ENCODE assay signal across 12 cellular contexts in genomic region chr19:56537442-56537841, GRCh38. TPM values are rescaled to one million over a fixed set of nuclear protein-coding genes. Genes with fewer than 3 reads are reported as not detected.
DNase-seq lines count a peak whose midpoint lies in the region; ATAC-seq and TF ChIP-seq lines count a peak whose summit lies in the region.
"Had no signal": no experiment of that assay in that cellular context is flagged by ENCODE, and none has a peak within 500 bp of the region (broad histone marks: within the 10 kb centered on the region; RNA-seq: fewer than 3 reads in every experiment).

No MANE protein-coding gene starts in this region.

- H3K4me3 ChIP-seq in CD4-positive, alpha-beta memory T cell (ENCODE audit: low read length in 2 of 2), result peak overlapping the region; percentile 63 to 83
- peak overlapping the region; percentile 87 for H3K4me3 ChIP-seq in PC-9
- H3K4me3 ChIP-seq in endodermal cell (ENCODE audit: low read length), result peak overlapping the region; percentile 82
- peak overlapping the region in 2 of 4 donors; percentile 67 to 94 for H3K4me3 ChIP-seq in upper lobe of left lung

- peaks cover 0 to 2% of the 10 kb centered on the region in 2 donors for H3K27me3 Mint-ChIP-seq in CD4-positive, alpha-beta memory T cell
- H3K27me3 Mint-ChIP-seq in endodermal cell (ENCODE audit: insufficient read depth), result peaks cover 2% of the 10 kb centered on the region
- H3K27me3 Mint-ChIP-seq in neural crest cell (ENCODE audit: low read depth), result no peaks in the 10 kb centered on the region

- peaks cover 14% of the 10 kb centered on the region; the same call in 1 of the 2 replicates for H3F3A ChIP-seq in PC-9 (ENCODE audit: insufficient read depth, low read depth)

- TF ChIP-seq EP300 in upper lobe of left lung (IDR thresholded peaks at IDR 0.05), result no peak

- H3K9ac ChIP-seq in endodermal cell (ENCODE audit: extremely low read depth, low read length, poor library complexity, severe bottlenecking), result no peak overlapping the region

- POLR2A ChIA-PET in CD4-positive, alpha-beta memory T cell (lab: Charles Lee; ENCODE audit: partially characterized antibody), result interaction anchor here (1.0 kb wide), 2 partner anchors 13 to 135 kb away, joined by 3 read pairs; partner anchors contain the start of gene ZNF835
- POLR2A ChIA-PET in PC-9 (lab: Charles Lee; ENCODE audit: unreplicated experiment), result no interaction called here

- DNase-seq in CD4-positive, alpha-beta memory T cell, result no peak
- no peak for DNase-seq in PC-9
- no peak for DNase-seq in endodermal cell
- DNase-seq in neural crest cell (ENCODE audit: low read depth, low spot score), result no peak
- DNase-seq in upper lobe of left lung, result no peak
- DNase-seq in DMS53 (lab: John Stamatoyannopoulos, UW), result no peak
- DNase-seq in C1 segment of cervical spinal cord (lab: John Stamatoyannopoulos, UW), result no peak
- DNase-seq: central memory CD4-positive, alpha-beta T cell had no signal

- peaks cover 0 to 3% of the 10 kb centered on the region in 2 donors for H3K9me3 ChIP-seq in CD4-positive, alpha-beta memory T cell (ENCODE audit: control insufficient read depth in 1 of 2, low read length in 2 of 2)
- H3K9me3 ChIP-seq in PC-9 (ENCODE audit: insufficient read depth, low read depth), result peaks cover 34% of the 10 kb centered on the region
- peaks cover 80% of the 10 kb centered on the region for H3K9me3 ChIP-seq in endodermal cell (ENCODE audit: control insufficient read depth, low read length)
- H3K9me3 ChIP-seq in upper lobe of left lung, result peaks cover 16 to 84% (median 65%) of the 10 kb centered on the region in 4 donors

- peaks cover 31 to 49% of the 10 kb centered on the region in 2 donors for H3K36me3 Mint-ChIP-seq in CD4-positive, alpha-beta memory T cell
- peaks cover 24% of the 10 kb centered on the region for H3K36me3 Mint-ChIP-seq in endodermal cell (ENCODE audit: low read depth)
- peaks cover 30% of the 10 kb centered on the region for H3K36me3 Mint-ChIP-seq in neural crest cell (ENCODE audit: low read depth)

- H3K36me3 ChIP-seq in CD4-positive, alpha-beta memory T cell (ENCODE audit: insufficient read depth, low read length), result no peaks in the 10 kb centered on the region
- H3K36me3 ChIP-seq in PC-9 (ENCODE audit: low read depth) (peaks cover 24% of the 10 kb centered on the region; the same call in 1 of the 2 replicates), endodermal cell (ENCODE audit: control insufficient read depth, insufficient read depth, low read length) (peaks cover 15% of the 10 kb centered on the region), upper lobe of left lung (peaks cover 0 to 20% (median 3%) of the 10 kb centered on the region in 4 donors)

- H3K27ac ChIP-seq in CD4-positive, alpha-beta memory T cell (ENCODE audit: low read depth, low read length), result no peak overlapping the region
- H3K27ac ChIP-seq in PC-9 (no peak overlapping the region), endodermal cell (ENCODE audit: low read depth, low read length) (no peak overlapping the region), upper lobe of left lung (peak overlapping the region in 1 of 4 donors; percentile 97)

- peaks cover 7 to 24% (median 12%) of the 10 kb centered on the region in 4 donors for H3K4me1 Mint-ChIP-seq in CD4-positive, alpha-beta memory T cell
- H3K4me1 Mint-ChIP-seq in endodermal cell (peaks cover 6% of the 10 kb centered on the region), neural crest cell (peaks cover 6% of the 10 kb centered on the region)

- H3K4me3 Mint-ChIP-seq in CD4-positive, alpha-beta memory T cell, result peak overlapping the region; percentile 88 to 95 (median 91)
- H3K4me3 Mint-ChIP-seq in endodermal cell, result peak overlapping the region; percentile 80
- peak overlapping the region; percentile 94 for H3K4me3 Mint-ChIP-seq in neural crest cell

- no peaks in the 10 kb centered on the region for H3K27me3 ChIP-seq in CD4-positive, alpha-beta memory T cell (ENCODE audit: insufficient read depth, low read length)
- H3K27me3 ChIP-seq in PC-9 (ENCODE audit: insufficient read depth, low read depth) (no peaks in the 10 kb centered on the region), endodermal cell (ENCODE audit: control insufficient read depth, insufficient read depth, low read length, poor library complexity, severe bottlenecking) (no peaks in the 10 kb centered on the region), upper lobe of left lung (no peaks in the 10 kb centered on the region)
- H3K27me3 ChIP-seq: stomach had no signal

- 93 to 97% methylated on average over 3 of the region's 3 CpGs for WGBS in endodermal cell (ENCODE audit: insufficient coverage in 1 of 2, insufficient read length in 1 of 2), 2 experiments
- WGBS in upper lobe of left lung, 2 donors, result 92 to 96% methylated on average over 3 of the region's 3 CpGs

- no peaks in the 10 kb centered on the region for H3K79me2 ChIP-seq in PC-9 (ENCODE audit: low read depth)

- TF ChIP-seq POLR2A in upper lobe of left lung (IDR thresholded peaks at IDR 0.05), result no peak

- H3K9me2 ChIP-seq in PC-9 (ENCODE audit: insufficient read depth), result no peaks in the 10 kb centered on the region

- peak overlapping the region; percentile 74 for H3K4me2 ChIP-seq in PC-9

- H2AFZ ChIP-seq in PC-9, result peak overlapping the region; percentile 84

- ATAC-seq in HG02759 (IDR thresholded peaks at IDR 0.05; ENCODE audit: unreplicated experiment), result no peak
- no peak for ATAC-seq in upper lobe of left lung (ENCODE audit: low FRiP score in 2 of 2)
- ATAC-seq: Panc1 had no signal

- TF ChIP-seq CTCF in PC-9 (conservative IDR thresholded peaks at IDR 0.05) (no peak), endodermal cell (conservative IDR thresholded peaks at IDR 0.05) (no peak), neural crest cell (conservative IDR thresholded peaks at IDR 0.05) (no peak), upper lobe of left lung (IDR thresholded peaks at IDR 0.05) (no peak)

- CTCF ChIA-PET in CD4-positive, alpha-beta memory T cell (lab: Charles Lee; ENCODE audit: partially characterized antibody), result no interaction called here
- CTCF ChIA-PET in PC-9 (lab: Charles Lee), result interaction anchor here (0.5 kb wide), 1 partner anchor 828 kb away, joined by 3 read pairs; no protein-coding TSS in a partner anchor

- peak overlapping the region in 6 of 7 donors; percentile 89 to 96 (median 94) for H3K27ac Mint-ChIP-seq in CD4-positive, alpha-beta memory T cell
- H3K27ac Mint-ChIP-seq in endodermal cell (no peak overlapping the region), neural crest cell (ENCODE audit: unreplicated experiment) (no peak overlapping the region)

- BruUV-seq in PC-9 (replicated peaks; lab: Mats Ljungman, UMichigan), result no TSS peak

- intact Hi-C loops in CD4-positive, alpha-beta memory T cell (cut with micrococcal nuclease), result no loop called here
- intact Hi-C loops in PC-9 (cut with micrococcal nuclease; ENCODE audit: unreplicated experiment), result no loop called here

- peaks cover 14% of the 10 kb centered on the region for H3K4me1 ChIP-seq in CD4-positive, alpha-beta memory T cell (ENCODE audit: insufficient read depth, low read length)
- H3K4me1 ChIP-seq in PC-9 (replicated peaks; ENCODE audit: insufficient read depth) (0 out of 2 replicates have a peak, but pooled peaks cover 9% of the 10 kb centered on the region), endodermal cell (ENCODE audit: control insufficient read depth, insufficient read depth, low read length) (no peaks in the 10 kb centered on the region), upper lobe of left lung (peaks cover 6 to 18% (median 11%) of the 10 kb centered on the region in 4 donors)
- H3K4me1 ChIP-seq: HAP-1 had no signal

- peaks cover 2 to 84% (median 76%) of the 10 kb centered on the region in 8 donors for H3K9me3 Mint-ChIP-seq in CD4-positive, alpha-beta memory T cell
- peaks cover 66% of the 10 kb centered on the region for H3K9me3 Mint-ChIP-seq in endodermal cell
- H3K9me3 Mint-ChIP-seq in neural crest cell, result peaks cover 28% of the 10 kb centered on the region

- H4K20me1 ChIP-seq in PC-9 (ENCODE audit: insufficient read depth), result no peaks in the 10 kb centered on the region

RNA-seq across cellular contexts. Expression of gene ZFP28, which starts 1.3 kb away (rescaled TPM):
- 1 to 10 TPM; 8.3 to 8.8 TPM for total RNA-seq in CD4-positive, alpha-beta memory T cell
- polyA plus RNA-seq in CD4-positive, alpha-beta memory T cell, result 1 to 10 TPM; 1.5 to 3.0 TPM
- total RNA-seq in PC-9 (2021) (2.8 and 3.2 TPM in 2 replicates), endodermal cell (1 to 10 TPM; 4.8 to 6.8 TPM), neural crest cell (7.4 and 8.0 TPM in 2 replicates), upper lobe of left lung (10 to 100 TPM in 1 of 6 donors, 1 to 10 TPM in 5; 3.1 to 12.0 (median 6.2) TPM)
- polyA plus RNA-seq in endodermal cell (2013, experiment 1 of 2), result 7.4 TPM
- 7.8 TPM for polyA plus RNA-seq in endodermal cell (2013, experiment 2 of 2)

RNA-seq across cellular contexts. Expression of gene ZNF471, which starts 29.8 kb away (rescaled TPM):
- total RNA-seq in CD4-positive, alpha-beta memory T cell, result 1 to 10 TPM; 1.1 to 1.7 TPM
- under 1 TPM; 0.31 to 0.89 TPM for polyA plus RNA-seq in CD4-positive, alpha-beta memory T cell
- 0.57 and 0.78 TPM in 2 replicates for total RNA-seq in PC-9 (2021)
- total RNA-seq in endodermal cell, result 1 to 10 TPM in 1 of 2 donors, under 1 TPM in 1; 0.07 to 3.8 TPM
- 1.4 TPM for polyA plus RNA-seq in endodermal cell (2013, experiment 1 of 2)
- 2.8 TPM for polyA plus RNA-seq in endodermal cell (2013, experiment 2 of 2)
- total RNA-seq in neural crest cell, result not detected in 2 replicates
- 1 to 10 TPM; 2.6 to 7.3 (median 4.4) TPM for total RNA-seq in upper lobe of left lung

RNA-seq across cellular contexts. Expression of gene ZNF470, which starts 29.8 kb away (rescaled TPM):
- total RNA-seq in CD4-positive, alpha-beta memory T cell, result 1 to 10 TPM; 4.9 to 5.0 TPM
- 1 to 10 TPM; 1.2 to 2.7 TPM for polyA plus RNA-seq in CD4-positive, alpha-beta memory T cell
- total RNA-seq in PC-9 (2021), result 1.2 and 1.7 TPM in 2 replicates
- 1 to 10 TPM; 6.7 to 8.1 TPM for total RNA-seq in endodermal cell
- 4.6 TPM for polyA plus RNA-seq in endodermal cell (2013, experiment 1 of 2)
- polyA plus RNA-seq in endodermal cell (2013, experiment 2 of 2), result 4.8 TPM
- 8.4 and 9.1 TPM in 2 replicates for total RNA-seq in neural crest cell
- total RNA-seq in upper lobe of left lung, result 1 to 10 TPM; 1.8 to 4.6 (median 3.3) TPM

RNA-seq across cellular contexts. Expression of gene ZNF71, which starts 57.7 kb away (rescaled TPM):
- total RNA-seq in CD4-positive, alpha-beta memory T cell, result 1 to 10 TPM; 8.2 to 8.3 TPM
- 10 to 100 TPM in 1 of 2 donors, 1 to 10 TPM in 1; 7.1 to 13.7 TPM for polyA plus RNA-seq in CD4-positive, alpha-beta memory T cell
- total RNA-seq in PC-9 (2021) (7.1 and 7.2 TPM in 2 replicates), endodermal cell (1 to 10 TPM; 8.8 to 9.1 TPM), neural crest cell (21.7 TPM in 2 replicates), upper lobe of left lung (10 to 100 TPM in 2 of 6 donors, 1 to 10 TPM in 4; 4.0 to 11.5 (median 7.4) TPM)
- 15.0 TPM for polyA plus RNA-seq in endodermal cell (2013, experiment 1 of 2)
- 15.3 TPM for polyA plus RNA-seq in endodermal cell (2013, experiment 2 of 2)

Comparison
In these comparisons a context has a peak if more than half of its experiments do, and no peak if none do; other contexts are left out.
1. H3K27ac Mint-ChIP-seq: peak in CD4-positive, alpha-beta memory T cell (6 of 7); none in endodermal cell (single experiment) and neural crest cell (single experiment).
2. Peak in every context shown above with its lines, with median percentiles within 50 percentile points of each other: H3K4me3 Mint-ChIP-seq.